In genomic region chr16:2783581-2784375, GRCh38 we compare ENCODE assay signal across 22 cellular contexts. TPM values are rescaled to one million over a fixed set of nuclear protein-coding genes. Genes with fewer than 3 reads are reported as not detected.
DNase-seq lines count a peak whose midpoint lies in the region; ATAC-seq and TF ChIP-seq lines count a peak whose summit lies in the region.
"Had no signal": no experiment of that assay in that cellular context is flagged by ENCODE, and none has a peak within 500 bp of the region (broad histone marks: within the 10 kb centered on the region; RNA-seq: fewer than 3 reads in every experiment).

No MANE protein-coding gene starts in this region.

- peaks cover 16% of the 10 kb centered on the region for H3K4me1 ChIP-seq in CD4-positive, CD25-positive, alpha-beta regulatory T cell (ENCODE audit: control insufficient read depth, insufficient read depth, low read length, poor library complexity, severe bottlenecking)
- peaks cover 20% of the 10 kb centered on the region for H3K4me1 ChIP-seq in CD8-positive, alpha-beta memory T cell (ENCODE audit: insufficient read depth, low read length)
- H3K4me1 ChIP-seq in neural progenitor cell, result peaks cover 15% of the 10 kb centered on the region
- H3K4me1 ChIP-seq: BE2C had no signal

- H3K4me2 ChIP-seq in neural progenitor cell, result no peak overlapping the region

- no peaks in the 10 kb centered on the region for H3K9me3 ChIP-seq in CD4-positive, CD25-positive, alpha-beta regulatory T cell (ENCODE audit: control insufficient read depth in 2 of 2, low read length in 2 of 2)
- H3K9me3 ChIP-seq in CD8-positive, alpha-beta memory T cell (ENCODE audit: low read length), result no peaks in the 10 kb centered on the region
- H3K9me3 ChIP-seq in neural progenitor cell (ENCODE audit: low read depth), result no peaks in the 10 kb centered on the region
- H3K9me3 ChIP-seq: BE2C, thyroid gland had no signal

- peaks cover 0 to 30% (median 3%) of the 10 kb centered on the region in 4 donors for H3K4me1 Mint-ChIP-seq in CD4-positive, CD25-positive, alpha-beta regulatory T cell
- peaks cover 2 to 35% (median 6%) of the 10 kb centered on the region in 3 donors for H3K4me1 Mint-ChIP-seq in CD8-positive, alpha-beta memory T cell
- H3K4me1 Mint-ChIP-seq in activated naive CD8-positive, alpha-beta T cell treated with anti-CD3 and anti-CD28 coated beads, Interleukin-2, amount 10 ng/mL, durations not matched to agents 7 days and 5 days, result peaks cover 7% of the 10 kb centered on the region
- H3K4me1 Mint-ChIP-seq in neural progenitor cell, result peaks cover 15% of the 10 kb centered on the region

- no peaks in the 10 kb centered on the region for H3K9me3 Mint-ChIP-seq in CD4-positive, CD25-positive, alpha-beta regulatory T cell
- H3K9me3 Mint-ChIP-seq in CD8-positive, alpha-beta memory T cell, result no peaks in the 10 kb centered on the region
- H3K9me3 Mint-ChIP-seq in activated naive CD8-positive, alpha-beta T cell treated with anti-CD3 and anti-CD28 coated beads, Interleukin-2, amount 10 ng/mL, durations not matched to agents 7 days and 5 days, result no peaks in the 10 kb centered on the region
- H3K9me3 Mint-ChIP-seq in neural progenitor cell, result no peaks in the 10 kb centered on the region
- H3K9me3 Mint-ChIP-seq: activated CD4-positive, alpha-beta memory T cell treated with anti-CD3 and anti-CD28 coated beads for 36 hours had no signal

- no peak overlapping the region for H3K27ac ChIP-seq in CD4-positive, CD25-positive, alpha-beta regulatory T cell (ENCODE audit: insufficient read depth, low read length, poor library complexity, severe bottlenecking)
- H3K27ac ChIP-seq in CD8-positive, alpha-beta memory T cell (ENCODE audit: low read depth, low read length), result no peak overlapping the region
- no peak overlapping the region for H3K27ac ChIP-seq in neural progenitor cell
- H3K27ac ChIP-seq: epithelial cell of prostate, thyroid gland, VCaP had no signal

- H3K79me2 ChIP-seq in neural progenitor cell (ENCODE audit: low read depth), result peaks cover 3% of the 10 kb centered on the region

- CTCF ChIA-PET in CD8-positive, alpha-beta memory T cell (lab: Charles Lee), result interaction anchor here (1.0 kb wide), 1 partner anchor 85 kb away, joined by 6 read pairs; no protein-coding TSS in a partner anchor

- DNase-seq in CD4-positive, CD25-positive, alpha-beta regulatory T cell, result no peak
- DNase-seq in CD8-positive, alpha-beta memory T cell, result peak in 1 of 5 donors; percentile 26
- DNase-seq in activated naive CD8-positive, alpha-beta T cell treated with anti-CD3 and anti-CD28 coated beads, Interleukin-2, amount 10 ng/mL, durations not matched to agents 7 days and 5 days, result peak; percentile 22
- DNase-seq in neural progenitor cell (ENCODE audit: low spot score) (no peak), 8988T (no peak), activated gamma-delta T cell treated with Interleukin-2 at 50 U/mL for 16 hours (no peak), NCI-H1105 (lab: John Stamatoyannopoulos, UW) (no peak)
- DNase-seq: activated CD4-positive, alpha-beta memory T cell treated with anti-CD3 and anti-CD28 coated beads for 36 hours; BE2C; foreskin melanocyte; GF-D8; NCI-H2029 treated with DMSO at 0.1 percent for 48 hours; NCI-H510A treated with DMSO at 0.1 percent for 48 hours; small intestine; stimulated activated CD4-positive, alpha-beta T cell treated with anti-CD3 and anti-CD28 coated beads, Interleukin-4, amount 100 ng/mL, for 4 hours; T-helper 1 cell; thyroid gland had no signal

- no peaks in the 10 kb centered on the region for H3K36me3 ChIP-seq in CD4-positive, CD25-positive, alpha-beta regulatory T cell (ENCODE audit: control insufficient read depth, insufficient read depth, low read length)
- no peaks in the 10 kb centered on the region for H3K36me3 ChIP-seq in CD8-positive, alpha-beta memory T cell (ENCODE audit: insufficient read depth, low read length)
- H3K36me3 ChIP-seq in neural progenitor cell, result no peaks in the 10 kb centered on the region
- H3K36me3 ChIP-seq: BE2C, thyroid gland had no signal

- ATAC-seq in CD4-positive, CD25-positive, alpha-beta regulatory T cell (ENCODE audit: low read depth in 2 of 2), result no peak
- ATAC-seq in activated naive CD8-positive, alpha-beta T cell treated with anti-CD3 and anti-CD28 coated beads, Interleukin-2, amount 10 ng/mL, durations not matched to agents 7 days and 5 days (ENCODE audit: low read depth), result no peak
- ATAC-seq in GM19035 (IDR thresholded peaks at IDR 0.05; ENCODE audit: unreplicated experiment), result no peak
- ATAC-seq: left lobe of liver had no signal

- peak overlapping the region; percentile 33 to 76 (median 72) for H3K4me3 Mint-ChIP-seq in CD4-positive, CD25-positive, alpha-beta regulatory T cell
- peak overlapping the region in 6 of 7 donors; percentile 19 to 78 (median 52) for H3K4me3 Mint-ChIP-seq in CD8-positive, alpha-beta memory T cell
- H3K4me3 Mint-ChIP-seq in activated naive CD8-positive, alpha-beta T cell treated with anti-CD3 and anti-CD28 coated beads, Interleukin-2, amount 10 ng/mL, durations not matched to agents 7 days and 5 days, result peak overlapping the region; percentile 33
- no peak overlapping the region for H3K4me3 Mint-ChIP-seq in neural progenitor cell

- H3K27me3 Mint-ChIP-seq in CD4-positive, CD25-positive, alpha-beta regulatory T cell, result peaks cover 23% of the 10 kb centered on the region
- peaks cover 0 to 2% of the 10 kb centered on the region in 2 donors for H3K27me3 Mint-ChIP-seq in CD8-positive, alpha-beta memory T cell
- H3K27me3 Mint-ChIP-seq in activated naive CD8-positive, alpha-beta T cell treated with anti-CD3 and anti-CD28 coated beads, Interleukin-2, amount 10 ng/mL, durations not matched to agents 7 days and 5 days, result peaks cover 7% of the 10 kb centered on the region
- no peaks in the 10 kb centered on the region for H3K27me3 Mint-ChIP-seq in neural progenitor cell (ENCODE audit: insufficient read depth, low read depth)

- H3K4me3 ChIP-seq in CD4-positive, CD25-positive, alpha-beta regulatory T cell (ENCODE audit: low read depth, low read length), result no peak overlapping the region
- H3K4me3 ChIP-seq in CD8-positive, alpha-beta memory T cell (ENCODE audit: low read length), result no peak overlapping the region
- H3K4me3 ChIP-seq in neural progenitor cell, result no peak overlapping the region
- H3K4me3 ChIP-seq: thyroid gland had no signal

- POLR2A ChIA-PET in CD8-positive, alpha-beta memory T cell (lab: Charles Lee), result no interaction called here
- POLR2A ChIA-PET in activated naive CD8-positive, alpha-beta T cell treated with anti-CD3 and anti-CD28 coated beads, Interleukin-2, amount 10 ng/mL, durations not matched to agents 7 days and 5 days (lab: Charles Lee), result interaction anchor here (1.1 kb wide), 1 partner anchor 99 kb away, joined by 4 read pairs; the partner anchor contains the start of gene FLYWCH2

- no peaks in the 10 kb centered on the region for H3K27me3 ChIP-seq in CD4-positive, CD25-positive, alpha-beta regulatory T cell (ENCODE audit: control insufficient read depth, insufficient read depth, low read length)
- no peaks in the 10 kb centered on the region for H3K27me3 ChIP-seq in CD8-positive, alpha-beta memory T cell (ENCODE audit: insufficient read depth, low read length, poor library complexity, severe bottlenecking)
- H3K27me3 ChIP-seq in neural progenitor cell, result no peaks in the 10 kb centered on the region

- no peak overlapping the region for H2AFZ ChIP-seq in neural progenitor cell (replicated peaks)

- peaks cover 19% of the 10 kb centered on the region for H3F3A ChIP-seq in neural progenitor cell (ENCODE audit: low read depth)

- H3K36me3 Mint-ChIP-seq in CD4-positive, CD25-positive, alpha-beta regulatory T cell, result no peaks in the 10 kb centered on the region
- no peaks in the 10 kb centered on the region for H3K36me3 Mint-ChIP-seq in CD8-positive, alpha-beta memory T cell
- H3K36me3 Mint-ChIP-seq in activated naive CD8-positive, alpha-beta T cell treated with anti-CD3 and anti-CD28 coated beads, Interleukin-2, amount 10 ng/mL, durations not matched to agents 7 days and 5 days, result no peaks in the 10 kb centered on the region
- H3K36me3 Mint-ChIP-seq in neural progenitor cell, result no peaks in the 10 kb centered on the region
- H3K36me3 Mint-ChIP-seq: activated CD4-positive, alpha-beta memory T cell treated with anti-CD3 and anti-CD28 coated beads for 36 hours had no signal

- TF ChIP-seq CTCF in neural progenitor cell (IDR thresholded peaks at IDR 0.05), result no peak

- H3K9ac ChIP-seq in neural progenitor cell, result no peak overlapping the region

- peak overlapping the region in 1 of 3 donors; percentile 36 for H3K27ac Mint-ChIP-seq in CD4-positive, CD25-positive, alpha-beta regulatory T cell
- H3K27ac Mint-ChIP-seq in CD8-positive, alpha-beta memory T cell, result peak overlapping the region in 1 of 8 donors; percentile 30
- H3K27ac Mint-ChIP-seq in activated naive CD8-positive, alpha-beta T cell treated with anti-CD3 and anti-CD28 coated beads, Interleukin-2, amount 10 ng/mL, durations not matched to agents 7 days and 5 days, result no peak overlapping the region
- peak overlapping the region; percentile 53 for H3K27ac Mint-ChIP-seq in neural progenitor cell
- H3K27ac Mint-ChIP-seq: activated CD4-positive, alpha-beta memory T cell treated with anti-CD3 and anti-CD28 coated beads for 36 hours; progenitor cell of endocrine pancreas had no signal

- H4K20me1 ChIP-seq in neural progenitor cell (ENCODE audit: low read depth), result no peaks in the 10 kb centered on the region

RNA-seq across cellular contexts. Expression of gene PRSS33, which starts 3.6 kb away (rescaled TPM):
- not detected for total RNA-seq in CD4-positive, CD25-positive, alpha-beta regulatory T cell
- polyA plus RNA-seq in CD4-positive, CD25-positive, alpha-beta regulatory T cell, result not detected
- under 1 TPM; 0.15 to 0.22 TPM for total RNA-seq in CD8-positive, alpha-beta memory T cell
- not detected for polyA plus RNA-seq in CD8-positive, alpha-beta memory T cell
- total RNA-seq in activated naive CD8-positive, alpha-beta T cell treated with anti-CD3 and anti-CD28 coated beads, Interleukin-2, amount 10 ng/mL, durations not matched to agents 7 days and 5 days, result under 1 TPM; 0.17 to 0.36 TPM
- 0.40 and 0.73 TPM in 2 replicates for total RNA-seq in neural progenitor cell (ENCODE audit: low replicate concordance)
- total RNA-seq: activated CD4-positive, alpha-beta memory T cell treated with anti-CD3 and anti-CD28 coated beads for 36 hours; left lobe of liver; thyroid gland had no signal
- polyA plus RNA-seq: small intestine had no signal

RNA-seq across cellular contexts. Expression of gene ELOB, which starts 6.7 kb away (rescaled TPM):
- total RNA-seq in CD4-positive, CD25-positive, alpha-beta regulatory T cell, result 96.5 TPM
- polyA plus RNA-seq in CD4-positive, CD25-positive, alpha-beta regulatory T cell, result 100 to 1,000 TPM; 250 to 359 (median 297) TPM
- 100 to 1,000 TPM; 322 to 338 TPM for total RNA-seq in CD8-positive, alpha-beta memory T cell
- polyA plus RNA-seq in CD8-positive, alpha-beta memory T cell, result 274 TPM
- total RNA-seq in activated naive CD8-positive, alpha-beta T cell treated with anti-CD3 and anti-CD28 coated beads, Interleukin-2, amount 10 ng/mL, durations not matched to agents 7 days and 5 days, result 100 to 1,000 TPM; 205 to 210 TPM
- total RNA-seq in neural progenitor cell (ENCODE audit: low replicate concordance), result 210 and 402 TPM in 2 replicates

RNA-seq across cellular contexts. Expression of gene PRSS41, which starts 14.5 kb away (rescaled TPM):
- total RNA-seq in CD4-positive, CD25-positive, alpha-beta regulatory T cell, result not detected
- not detected for polyA plus RNA-seq in CD4-positive, CD25-positive, alpha-beta regulatory T cell
- total RNA-seq in CD8-positive, alpha-beta memory T cell, result not detected
- polyA plus RNA-seq in CD8-positive, alpha-beta memory T cell, result not detected
- total RNA-seq in activated naive CD8-positive, alpha-beta T cell treated with anti-CD3 and anti-CD28 coated beads, Interleukin-2, amount 10 ng/mL, durations not matched to agents 7 days and 5 days, result not detected
- total RNA-seq in neural progenitor cell (ENCODE audit: low replicate concordance), result not detected in 2 replicates
- total RNA-seq: activated CD4-positive, alpha-beta memory T cell treated with anti-CD3 and anti-CD28 coated beads for 36 hours; left lobe of liver; progenitor cell of endocrine pancreas; thyroid gland had no signal
- polyA plus RNA-seq: small intestine had no signal

RNA-seq across cellular contexts. Expression of gene SRRM2, which starts 31.3 kb away (rescaled TPM):
- total RNA-seq in CD4-positive, CD25-positive, alpha-beta regulatory T cell, result 1,344 TPM
- 10 to 100 TPM; 29.8 to 40.2 (median 36.4) TPM for polyA plus RNA-seq in CD4-positive, CD25-positive, alpha-beta regulatory T cell
- total RNA-seq in CD8-positive, alpha-beta memory T cell, result 100 to 1,000 TPM; 517 to 529 TPM
- 130 TPM for polyA plus RNA-seq in CD8-positive, alpha-beta memory T cell
- 100 to 1,000 TPM; 740 to 773 TPM for total RNA-seq in activated naive CD8-positive, alpha-beta T cell treated with anti-CD3 and anti-CD28 coated beads, Interleukin-2, amount 10 ng/mL, durations not matched to agents 7 days and 5 days
- 82.3 and 119 TPM in 2 replicates for total RNA-seq in neural progenitor cell (ENCODE audit: low replicate concordance)

RNA-seq across cellular contexts. Expression of gene PRSS21, which starts 33.3 kb away (rescaled TPM):
- total RNA-seq in CD4-positive, CD25-positive, alpha-beta regulatory T cell, result not detected
- polyA plus RNA-seq in CD4-positive, CD25-positive, alpha-beta regulatory T cell, result 1 to 10 TPM in 3 of 4 donors, under 1 TPM in 1; 0.43 to 8.4 (median 4.1) TPM
- 1 to 10 TPM; 8.8 to 9.2 TPM for total RNA-seq in CD8-positive, alpha-beta memory T cell
- polyA plus RNA-seq in CD8-positive, alpha-beta memory T cell, result 13.6 TPM
- total RNA-seq in activated naive CD8-positive, alpha-beta T cell treated with anti-CD3 and anti-CD28 coated beads, Interleukin-2, amount 10 ng/mL, durations not matched to agents 7 days and 5 days, result 1 to 10 TPM; 5.6 to 6.9 TPM
- total RNA-seq in neural progenitor cell (ENCODE audit: low replicate concordance), result not detected in 2 replicates
- total RNA-seq: left lobe of liver, progenitor cell of endocrine pancreas had no signal
